ENCODE assay signal across 17 cellular contexts in the genomic region with DNA sequence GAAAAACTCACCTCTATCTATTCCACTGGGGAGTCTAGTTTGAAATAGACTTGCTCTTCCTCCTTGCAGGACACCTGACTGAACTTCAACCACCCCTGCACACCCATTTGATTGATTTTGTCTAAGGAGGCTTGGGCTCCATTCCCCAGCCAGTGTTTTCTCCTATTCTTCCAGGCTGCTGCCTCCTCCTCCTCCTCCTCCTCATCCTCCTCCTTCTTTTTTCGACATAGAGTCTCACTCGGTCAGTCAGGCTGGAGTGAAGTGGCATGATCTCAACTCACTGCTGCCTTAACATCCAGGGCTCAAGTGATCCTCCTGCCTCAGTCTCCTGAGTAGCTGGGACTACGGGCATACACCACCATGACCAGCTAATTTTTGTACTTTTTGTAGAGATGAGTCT. TPM values are rescaled to one million over a fixed set of nuclear protein-coding genes. Genes with fewer than 3 reads are reported as not detected.
DNase-seq lines count a peak whose midpoint lies in the region; ATAC-seq and TF ChIP-seq lines count a peak whose summit lies in the region.
"Had no signal": no experiment of that assay in that cellular context is flagged by ENCODE, and none has a peak within 500 bp of the region (broad histone marks: within the 10 kb centered on the region; RNA-seq: fewer than 3 reads in every experiment).

No MANE protein-coding gene starts in this region.

- no peak for TF ChIP-seq POLR2A in right lobe of liver (IDR thresholded peaks at IDR 0.05)

- intact Hi-C loops in CD4-positive, alpha-beta T cell (cut with DNase I, micrococcal nuclease) = no loop called here
- intact Hi-C loops in right lobe of liver (cut with DNase I) = no loop called here

- H3K36me3 Mint-ChIP-seq in CD4-positive, alpha-beta T cell (ENCODE audit: low read depth) = no peaks in the 10 kb centered on the region
- H3K36me3 Mint-ChIP-seq in T-helper 17 cell (ENCODE audit: low read depth) = peaks cover 9% of the 10 kb centered on the region
- H3K36me3 Mint-ChIP-seq in neural crest cell (ENCODE audit: low read depth) = peaks cover 5% of the 10 kb centered on the region

- no peak for TF ChIP-seq CTCF in CD4-positive, alpha-beta T cell (IDR thresholded peaks at IDR 0.05)
- TF ChIP-seq CTCF in neural crest cell (conservative IDR thresholded peaks at IDR 0.05) (no peak), right lobe of liver (IDR thresholded peaks at IDR 0.05) (no peak)

- H3K27me3 ChIP-seq in CD4-positive, alpha-beta T cell (ENCODE audit: control insufficient read depth, insufficient read depth, low read length) = peaks cover 75% of the 10 kb centered on the region
- H3K27me3 ChIP-seq in right lobe of liver = peaks cover 4 to 51% of the 10 kb centered on the region in 2 donors

- peaks cover 0 to 5% (median 0%) of the 10 kb centered on the region in 4 donors for H3K4me1 ChIP-seq in right lobe of liver

- POLR2A ChIA-PET in CD4-positive, alpha-beta T cell (lab: Charles Lee) = no interaction called here

- no peak overlapping the region for H3K27ac Mint-ChIP-seq in CD4-positive, alpha-beta T cell
- no peak overlapping the region for H3K27ac Mint-ChIP-seq in T-helper 17 cell
- no peak overlapping the region for H3K27ac Mint-ChIP-seq in neural crest cell (ENCODE audit: unreplicated experiment)

- H3K4me3 Mint-ChIP-seq in CD4-positive, alpha-beta T cell = peak overlapping the region; percentile 16
- peak overlapping the region; percentile 0 for H3K4me3 Mint-ChIP-seq in T-helper 17 cell
- H3K4me3 Mint-ChIP-seq in neural crest cell = peak overlapping the region; percentile 4

- H3K36me3 ChIP-seq in right lobe of liver = no peaks in the 10 kb centered on the region
- H3K36me3 ChIP-seq: HAP-1 had no signal

- no peaks in the 10 kb centered on the region for H3K9me3 Mint-ChIP-seq in CD4-positive, alpha-beta T cell
- H3K9me3 Mint-ChIP-seq in neural crest cell = no peaks in the 10 kb centered on the region

- 20% methylated on average over 3 of the region's 3 CpGs for WGBS in right lobe of liver (ENCODE audit: insufficient coverage, low coverage, low lambda C conversion rate, missing lambda C conversion rate)

- peaks cover 89% of the 10 kb centered on the region for H3K27me3 Mint-ChIP-seq in CD4-positive, alpha-beta T cell
- peaks cover 87% of the 10 kb centered on the region for H3K27me3 Mint-ChIP-seq in T-helper 17 cell
- peaks cover 99% of the 10 kb centered on the region for H3K27me3 Mint-ChIP-seq in neural crest cell (ENCODE audit: low read depth)

- no peaks in the 10 kb centered on the region for H3K9me3 ChIP-seq in CD4-positive, alpha-beta T cell (ENCODE audit: control insufficient read depth, low read length)
- H3K9me3 ChIP-seq in T-helper 17 cell (ENCODE audit: control insufficient read depth, low read length, poor library complexity, severe bottlenecking) = no peaks in the 10 kb centered on the region
- H3K9me3 ChIP-seq in right lobe of liver = no peaks in the 10 kb centered on the region
- H3K9me3 ChIP-seq: HAP-1 had no signal

- no peak for DNase-seq in CD4-positive, alpha-beta T cell
- DNase-seq in T-helper 17 cell (no peak), neural crest cell (ENCODE audit: low read depth, low spot score) (no peak), COLO829 (ENCODE audit: low spot score) (no peak), right lobe of liver (no peak), H4 (ENCODE audit: low spot score) (no peak)
- DNase-seq: C1 segment of cervical spinal cord; CD4-positive, alpha-beta memory T cell; DMS 273 treated with DMSO at 0.1 percent for 48 hours; DMS79; EL; GDM1; GM23248 had no signal

- no peak for ATAC-seq in CD4-positive, alpha-beta T cell (ENCODE audit: poor library complexity)
- ATAC-seq in T-helper 17 cell (no peak), right lobe of liver (no peak)
- ATAC-seq: GM12878 had no signal

- CTCF ChIA-PET in CD4-positive, alpha-beta T cell (lab: Charles Lee) = interaction anchor here (1.1 kb wide), 1 partner anchor 15 kb away, joined by 6 read pairs; no protein-coding TSS in a partner anchor

- H3K4me1 Mint-ChIP-seq in CD4-positive, alpha-beta T cell (ENCODE audit: low read depth) = peaks cover 68% of the 10 kb centered on the region
- H3K4me1 Mint-ChIP-seq in T-helper 17 cell (peaks cover 39% of the 10 kb centered on the region), neural crest cell (peaks cover 32% of the 10 kb centered on the region)

- H3K4me3 ChIP-seq in right lobe of liver = no peak overlapping the region
- H3K4me3 ChIP-seq: GM12878, GM23248, HAP-1 had no signal

- H3K27ac ChIP-seq in CD4-positive, alpha-beta T cell (ENCODE audit: low read depth, low read length) = no peak overlapping the region
- no peak overlapping the region for H3K27ac ChIP-seq in right lobe of liver
- H3K27ac ChIP-seq: GM23248 had no signal

RNA-seq across cellular contexts. Expression of a gene that starts 1.8 kb away (rescaled TPM):
- under 1 TPM; 0.59 to 0.85 TPM for total RNA-seq in CD4-positive, alpha-beta T cell
- total RNA-seq in T-helper 17 cell (under 1 TPM in 1 of 2 donors, not detected in 1; 0.68 TPM), neural crest cell (0.49 and 0.61 TPM in 2 replicates), right lobe of liver (not detected)
- 0.49 and 1.6 TPM in 2 replicates for total RNA-seq in H4 (2014; rRNA removed; shearing (Covaris generic))
- total RNA-seq: GM23248 had no signal

RNA-seq across cellular contexts. Expression of a gene that starts 27.8 kb away (rescaled TPM):
- not detected for total RNA-seq in CD4-positive, alpha-beta T cell
- not detected for total RNA-seq in T-helper 17 cell
- 0.41 and 1.0 TPM in 2 replicates for total RNA-seq in neural crest cell
- not detected for total RNA-seq in right lobe of liver
- total RNA-seq in H4 (2014; rRNA removed; shearing (Covaris generic)) = 0.17 TPM in 1 of 2 replicates, not detected in the other
- total RNA-seq: A172; A673; CD4-positive, alpha-beta memory T cell; GM12878 had no signal
